8 cellular contexts compared by ENCODE assay signal in genomic region chr2:195575879-195576391, GRCh38.
DNase-seq lines count a peak whose midpoint lies in the region; ATAC-seq and TF ChIP-seq lines count a peak whose summit lies in the region.

No MANE protein-coding gene starts in this region.

- intact Hi-C loops in left cardiac atrium (cut with DNase I), result loop anchor here (5.0 to 10.0 kb wide), 2 partner anchors 81 to 89 kb away; partner anchors contain the start of gene SLC39A10 (in 1 of the 2)
- intact Hi-C loops in transverse colon (cut with DNase I; ENCODE audit: low total_unique reads), result no loop called here

- H3K4me1 ChIP-seq in transverse colon, result peaks cover 0 to 20% (median 3%) of the 10 kb centered on the region in 4 donors
- no peaks in the 10 kb centered on the region for H3K4me1 ChIP-seq in HAP-1

- H3K36me3 Mint-ChIP-seq in WTC11, result no peaks in the 10 kb centered on the region; the same call in 1 of the 2 replicates

- peak; percentile 70 for ATAC-seq in GM21390 (IDR thresholded peaks at IDR 0.05; ENCODE audit: unreplicated experiment)
- ATAC-seq in WTC11, result peak; percentile 67
- ATAC-seq in left cardiac atrium, result peak; percentile 59 to 67

- TF ChIP-seq EP300 in transverse colon (IDR thresholded peaks at IDR 0.05; ENCODE audit: low read depth), result no peak

- H3K27me3 Mint-ChIP-seq in WTC11 (ENCODE audit: low read depth), result peaks cover under 1% of the 10 kb centered on the region; the same call in 1 of the 2 replicates

- TF ChIP-seq CTCF in WTC11 (IDR thresholded peaks at IDR 0.05) (no peak), transverse colon (IDR thresholded peaks at IDR 0.05) (no peak)

- no peak overlapping the region for H3K27ac ChIP-seq in transverse colon

- DNase-seq in NCI-H1694 (lab: John Stamatoyannopoulos, UW) (peak; percentile 5), NCI-H1694 treated with DMSO at 0.1 percent for 48 hours (lab: John Stamatoyannopoulos, UW) (no peak), HS-5 (ENCODE audit: low read depth) (peak; percentile 83), WTC11 (ENCODE audit: low spot score) (no peak), left cardiac atrium (no peak), transverse colon (peak; percentile 33), HAP-1 (ENCODE audit: low spot score in 2 of 2) (no peak)

- H3K9me3 Mint-ChIP-seq in WTC11, result peaks cover under 1% of the 10 kb centered on the region; the same call in 1 of the 2 replicates

- in situ Hi-C loops in transverse colon (cut with MboI; ENCODE audit: low pct_ligation_motif_present in 1 of 4, low pct_unique_long_range_greater_than_20kb in 1 of 4, low sequenced_read_pairs in 3 of 4) (loop anchor here in 2 of 4 donors (10.0 kb wide), 1 partner anchor 79 kb away; the partner anchor contains the start of gene SLC39A10 (in 2 of the 2)), HAP-1 (cut with MboI; ENCODE audit: low sequenced_read_pairs) (no loop called here)

- CTCF ChIA-PET in WTC11 (lab: Charles Lee), result interaction anchor here (0.6 to 2.7 kb wide), 10 partner anchors 10 to 85 kb away, joined by 3 to 17 read pairs (median 3); partner anchors contain the start of gene SLC39A10

- H3K4me3 Mint-ChIP-seq in WTC11, result no peak overlapping the region

- H3K27me3 ChIP-seq in transverse colon, result no peaks in the 10 kb centered on the region
- no peaks in the 10 kb centered on the region for H3K27me3 ChIP-seq in HAP-1 (ENCODE audit: low read depth)

- POLR2A ChIA-PET in WTC11 (lab: Charles Lee), result interaction anchor here (1.1 kb wide), 1 partner anchor 81 kb away, joined by 5 read pairs; the partner anchor contains the start of gene SLC39A10

- H3K4me3 ChIP-seq in transverse colon (no peak overlapping the region), HAP-1 (no peak overlapping the region)

- H3K4me1 Mint-ChIP-seq in WTC11, result peaks cover 7% of the 10 kb centered on the region

- TF ChIP-seq POLR2A in transverse colon (IDR thresholded peaks at IDR 0.05), result no peak

- H3K9me3 ChIP-seq in transverse colon (no peaks in the 10 kb centered on the region), HAP-1 (no peaks in the 10 kb centered on the region)

- H3K27ac Mint-ChIP-seq in WTC11, result no peak overlapping the region

- H3K36me3 ChIP-seq in transverse colon, result no peaks in the 10 kb centered on the region
- no peaks in the 10 kb centered on the region for H3K36me3 ChIP-seq in HAP-1 (replicated peaks)

- WGBS in transverse colon (ENCODE audit: low coverage in 1 of 2), 2 donors, result 18% methylated on average over 4 of the region's 4 CpGs

TF ChIP-seq in WTC11, 78 proteins besides CTCF, POLR2A, EP300 and RAD21:
- TF ChIP-seq CBFB (CRISPR knock-in tag; IDR thresholded peaks at IDR 0.05; ENCODE audit: low read depth), result no peak
- no peak for TF ChIP-seq ZNF532 (CRISPR knock-in tag; IDR thresholded peaks at IDR 0.05; ENCODE audit: borderline replicate concordance)
- no peak for TF ChIP-seq FOXK1 (CRISPR knock-in tag; IDR thresholded peaks at IDR 0.05)
- no peak for TF ChIP-seq MXD4 (CRISPR knock-in tag; IDR thresholded peaks at IDR 0.05; ENCODE audit: borderline replicate concordance)

Comparison
In these comparisons a context has a peak if more than half of its experiments do, and no peak if none do; other contexts are left out.
1. DNase-seq: peak in NCI-H1694 (single experiment), HS-5 (single experiment) and transverse colon (single experiment); none in NCI-H1694 treated with DMSO at 0.1 percent for 48 hours (single experiment), WTC11 (single experiment), left cardiac atrium (single experiment) and HAP-1 (0 of 2).
2. Peak in every context shown above with its lines, with median percentiles within 50 percentile points of each other: ATAC-seq.